Comparison of ENCODE assay signal across 1 cellular context in genomic region chr7:55365680-55366460, GRCh38.
TF ChIP-seq lines count a peak whose summit lies in the region.

No MANE protein-coding gene starts in this region.

TF ChIP-seq in K562, 482 proteins besides CTCF, POLR2A, EP300 and RAD21 (continued from another document and continues in another):
- TF ChIP-seq JUNB (CRISPR knock-in tag; conservative IDR thresholded peaks at IDR 0.05) (no peak), NFIX (CRISPR knock-in tag; IDR thresholded peaks at IDR 0.05; ENCODE audit: low read depth) (no peak), HMBOX1 (IDR thresholded peaks at IDR 0.05) (no peak), ESRRB (CRISPR knock-in tag; IDR thresholded peaks at IDR 0.05; ENCODE audit: borderline replicate concordance) (no peak), ZNF165 (CRISPR knock-in tag; IDR thresholded peaks at IDR 0.05; ENCODE audit: borderline replicate concordance) (no peak), SMARCE1 (IDR thresholded peaks at IDR 0.05) (no peak), NR2C2 (CRISPR knock-in tag; IDR thresholded peaks at IDR 0.05) (peak; percentile 30; the same call in 1 of the 2 replicates), NR2C2 (tag; IDR thresholded peaks at IDR 0.05) (peak; percentile 59), ZNF398 (CRISPR knock-in tag; IDR thresholded peaks at IDR 0.05) (no peak), ARID1B (IDR thresholded peaks at IDR 0.05) (0 out of 2 replicates have a peak, but pooled peaks have one; percentile 46), BCOR (IDR thresholded peaks at IDR 0.05) (peak; percentile 13; the same call in 1 of the 2 replicates), ZBTB7A (IDR thresholded peaks at IDR 0.05; ENCODE audit: borderline replicate concordance, control insufficient read depth, low read depth, low read length) (no peak), KLF13 (tag; IDR thresholded peaks at IDR 0.05; ENCODE audit: borderline replicate concordance, low read depth) (no peak), FOXP4 (CRISPR knock-in tag; IDR thresholded peaks at IDR 0.05; ENCODE audit: borderline replicate concordance) (no peak), GABPB1 (CRISPR knock-in tag; IDR thresholded peaks at IDR 0.05) (peak; percentile 90), ZNF79 (CRISPR knock-in tag; IDR thresholded peaks at IDR 0.05; ENCODE audit: low read depth) (no peak), DIDO1 (tag; IDR thresholded peaks at IDR 0.05; ENCODE audit: low read depth) (peak; percentile 76), FOXO4 (CRISPR knock-in tag; IDR thresholded peaks at IDR 0.05) (no peak), BMI1 (IDR thresholded peaks at IDR 0.05; ENCODE audit: low read length) (no peak), SUPT5H (IDR thresholded peaks at IDR 0.05) (peak; percentile 87), E2F4 (CRISPR knock-in tag; IDR thresholded peaks at IDR 0.05; ENCODE audit: low read depth) (peak; percentile 82; the same call in 1 of the 2 replicates), POLR2G (IDR thresholded peaks at IDR 0.05; ENCODE audit: low read depth, low read length) (peak; percentile 96), RBBP5 (IDR thresholded peaks at IDR 0.05; ENCODE audit: borderline replicate concordance, insufficient read depth, low read length, poor library complexity, severe bottlenecking) (peak; percentile 95), ATF7 (IDR thresholded peaks at IDR 0.05) (peak; percentile 100), ZNF395 (CRISPR knock-in tag; IDR thresholded peaks at IDR 0.05) (peak; percentile 66), TFAM (CRISPR knock-in tag; conservative IDR thresholded peaks at IDR 0.05) (no peak), TEAD1 (CRISPR knock-in tag; IDR thresholded peaks at IDR 0.05) (peak in 1 of 2 experiments; percentile 74; a peak in 1 of 4 replicates), BDP1 (IDR thresholded peaks at IDR 0.05; ENCODE audit: insufficient read depth, insufficient read length) (no peak), MLX (CRISPR knock-in tag; conservative IDR thresholded peaks at IDR 0.05) (no peak), ID3 (CRISPR knock-in tag; IDR thresholded peaks at IDR 0.05) (no peak), ID3 (tag; IDR thresholded peaks at IDR 0.05) (no peak; the same call in 1 of the 2 replicates), MYBL2 (IDR thresholded peaks at IDR 0.05; ENCODE audit: low read depth) (no peak), MYBL2 (CRISPR knock-in tag; IDR thresholded peaks at IDR 0.05; ENCODE audit: borderline replicate concordance) (no peak), ARID3A (IDR thresholded peaks at IDR 0.05; ENCODE audit: borderline replicate concordance, low read depth, low read length) (no peak), PML (IDR thresholded peaks at IDR 0.05; ENCODE audit: low read length) (peak; percentile 56; the same call in 1 of the 2 replicates), EZH2 (IDR thresholded peaks at IDR 0.05; ENCODE audit: borderline replicate concordance, low read depth, low read length) (no peak), GABPB2 (CRISPR knock-in tag; conservative IDR thresholded peaks at IDR 0.05) (no peak), PATZ1 (CRISPR knock-in tag; IDR thresholded peaks at IDR 0.05; ENCODE audit: borderline replicate concordance) (no peak), SFPQ (IDR thresholded peaks at IDR 0.05; ENCODE audit: low read depth, low read length) (no peak), SRSF3 (IDR thresholded peaks at IDR 0.05; ENCODE audit: insufficient read depth, low read length) (no peak), RBM22 (IDR thresholded peaks at IDR 0.05; ENCODE audit: low read depth, low read length, poor library complexity, severe bottlenecking) (no peak), LARP7 (IDR thresholded peaks at IDR 0.05) (no peak), MBD1 (CRISPR knock-in tag; IDR thresholded peaks at IDR 0.05) (no peak), NONO (IDR thresholded peaks at IDR 0.05; ENCODE audit: low read depth in 2 of 2, low read length in 1 of 2) (peak; percentile 87 to 98)
